ENCODE assay signal across 27 cellular contexts in genomic region chr13:99652901-99653300, GRCh38.
"Had no signal": no experiment of that assay in that cellular context is flagged by ENCODE, and none has a peak within 500 bp of the region (broad histone marks: within the 10 kb centered on the region; RNA-seq: fewer than 3 reads in every experiment).

No MANE protein-coding gene starts in this region.

- FAIRE-seq: keratinocyte had no signal

- H3K4me2 ChIP-seq: smooth muscle cell had no signal

- H3K36me3 ChIP-seq: lower lobe of right lung, ovary, right atrium auricular region, right lobe of liver, tibial nerve, upper lobe of left lung, vagina had no signal

- H3K9me3 ChIP-seq: lower lobe of right lung, ovary, right atrium auricular region, right lobe of liver, tibial nerve, upper lobe of left lung, vagina had no signal

- H3K27ac ChIP-seq: lower lobe of right lung, ovary, right atrium auricular region, tibial nerve, upper lobe of left lung, vagina had no signal

- H3K27me3 ChIP-seq: ovary, right atrium auricular region, right lobe of liver, tibial nerve, vagina had no signal

- H3K4me3 ChIP-seq: lower lobe of right lung, ovary, right atrium auricular region, right lobe of liver, smooth muscle cell, tibial nerve, upper lobe of left lung, vagina had no signal

- ATAC-seq: left cardiac atrium; left lobe of liver; left ventricle myocardium superior; lower lobe of right lung; natural killer cell; right lobe of liver; stimulated activated memory B cell treated with anti-CD40 and anti-IgM and Interleukin-4, amounts not matched to agents 10 μg/mL and 1 μg/mL and 100 μg/mL, for 72 hours; stimulated activated naive CD8-positive, alpha-beta T cell treated with anti-CD3 and anti-CD28 coated beads, Interleukin-15, amount 100 ng/mL, for 72 hours had no signal

- DNase-seq: hippocampal formation; kidney glomerular epithelial cell; left cardiac atrium; left ventricle myocardium superior; lower lobe of right lung; mammary epithelial cell; mesenchymal stem cell; naive B cell; natural killer cell; nephron progenitor cell; ovary; right lobe of liver; stimulated activated CD4-positive, alpha-beta T cell treated with anti-CD3 and anti-CD28 coated beads, Interleukin-1b, Interleukin-23, amount 100 ng/mL, for 48 hours; stimulated activated CD4-positive, alpha-beta T cell treated with anti-CD3 and anti-CD28 coated beads, Interleukin-2, amount 100 ng/mL, for 48 hours; stimulated activated CD4-positive, alpha-beta T cell treated with anti-CD3 and anti-CD28 coated beads, Interleukin-4, amount 100 ng/mL, for 4 hours; stimulated activated CD8-positive, alpha-beta memory T cell treated with anti-CD3 and anti-CD28 coated beads, Interleukin-4, amount 100 ng/mL, for 48 hours; stimulated activated naive CD4-positive, alpha-beta T cell treated with Interleukin-2 at 50 U/mL for 16 hours; stimulated activated naive CD8-positive, alpha-beta T cell treated with anti-CD3 and anti-CD28 coated beads, Interleukin-15, amount 100 ng/mL, for 72 hours; substantia nigra; upper lobe of left lung had no signal
